In the genomic region with DNA sequence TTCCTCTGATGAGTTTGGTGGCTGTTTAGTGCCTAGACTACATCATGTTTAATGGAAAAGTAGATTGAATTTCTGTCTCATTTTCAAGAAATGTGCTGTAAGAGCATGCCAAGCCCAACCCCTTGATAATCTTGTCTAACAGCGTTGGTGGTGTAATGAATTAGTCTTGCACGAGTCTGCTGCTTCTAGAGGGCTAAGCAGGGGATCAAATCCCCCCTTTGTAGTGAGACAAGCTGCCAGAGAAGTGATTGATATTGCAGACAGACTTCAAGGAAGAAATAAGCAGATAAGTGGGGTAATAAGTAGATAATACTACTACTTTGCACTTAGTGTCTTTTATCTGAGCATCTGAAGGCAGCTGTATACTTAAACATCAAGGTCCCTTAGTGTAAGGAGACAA, we compare ENCODE assay signal across 23 cellular contexts.
A peak's percentile ranks its signal among the peaks of the same experiment; 100 is the strongest.
DNase-seq lines count a peak whose midpoint lies in the region; ATAC-seq and TF ChIP-seq lines count a peak whose summit lies in the region.
"Had no signal": no experiment of that assay in that cellular context is flagged by ENCODE, and none has a peak within 500 bp of the region (broad histone marks: within the 10 kb centered on the region; RNA-seq: fewer than 3 reads in every experiment).

No MANE protein-coding gene starts in this region.

- ATAC-seq in sciatic nerve: peak; percentile 30
- no peak for ATAC-seq in gastrocnemius medialis
- no peak for ATAC-seq in GM21576 (IDR thresholded peaks at IDR 0.05; ENCODE audit: unreplicated experiment)
- no peak for ATAC-seq in natural killer cell
- ATAC-seq: activated CD8-positive, alpha-beta T cell treated with anti-CD3 and anti-CD28 coated beads, Interleukin-2, amount 10 ng/mL, durations not matched to agents 7 days and 5 days; GM12878; HCT116; right cardiac atrium had no signal

- H3K27me3 ChIP-seq in Caco-2 (replicated peaks; ENCODE audit: control insufficient read depth, insufficient read depth, low read length) (no peaks in the 10 kb centered on the region), gastrocnemius medialis (no peaks in the 10 kb centered on the region)
- H3K27me3 ChIP-seq: adrenal gland, colonic mucosa, SJSA1, thyroid gland had no signal

- CTCF ChIA-PET in Caco-2 (lab: Charles Lee): interaction anchor here (1.0 kb wide), 1 partner anchor 66 kb away, joined by 3 read pairs; no protein-coding TSS in a partner anchor

- H3K4me1 Mint-ChIP-seq in Caco-2 (ENCODE audit: low read depth, unreplicated experiment): peaks cover 17% of the 10 kb centered on the region
- H3K4me1 Mint-ChIP-seq in natural killer cell: no peaks in the 10 kb centered on the region

- no TSS peak for BruUV-seq in Caco-2 (replicated peaks; lab: Mats Ljungman, UMichigan)

- intact Hi-C loops in Caco-2 (cut with micrococcal nuclease; ENCODE audit: unreplicated experiment) (loop anchor here (2.0 kb wide), 1 partner anchor 34 kb away; no protein-coding TSS in a partner anchor), sciatic nerve (cut with DNase I) (no loop called here), gastrocnemius medialis (cut with DNase I; ENCODE audit: low total_unique reads) (loop anchor here (5.0 kb wide), 1 partner anchor 50 kb away; no protein-coding TSS in a partner anchor), natural killer cell (cut with micrococcal nuclease) (no loop called here)

- no peaks in the 10 kb centered on the region for H3K27me3 Mint-ChIP-seq in Caco-2 (ENCODE audit: insufficient read depth, unreplicated experiment)
- H3K27me3 Mint-ChIP-seq in natural killer cell (ENCODE audit: low read depth in 2 of 2): no peaks in the 10 kb centered on the region

- in situ Hi-C loops in gastrocnemius medialis (cut with MboI; ENCODE audit: low sequenced_read_pairs in 4 of 4): no loop called here

- H3K4me3 Mint-ChIP-seq in Caco-2 (ENCODE audit: unreplicated experiment) (peak overlapping the region; percentile 72), natural killer cell (no peak overlapping the region)
- H3K4me3 Mint-ChIP-seq: activated CD8-positive, alpha-beta T cell treated with anti-CD3 and anti-CD28 coated beads, Interleukin-2, amount 10 ng/mL, durations not matched to agents 7 days and 5 days; nephron had no signal

- H3K27ac Mint-ChIP-seq in Caco-2 (ENCODE audit: unreplicated experiment) (peak overlapping the region; percentile 87), natural killer cell (no peak overlapping the region)
- H3K27ac Mint-ChIP-seq: activated CD8-positive, alpha-beta T cell treated with anti-CD3 and anti-CD28 coated beads, Interleukin-2, amount 10 ng/mL, durations not matched to agents 7 days and 5 days had no signal

- H3K9me3 ChIP-seq in Caco-2: no peaks in the 10 kb centered on the region
- no peaks in the 10 kb centered on the region for H3K9me3 ChIP-seq in gastrocnemius medialis
- H3K9me3 ChIP-seq: adrenal gland, colonic mucosa, SJSA1, thyroid gland had no signal

- 0 out of 2 replicates have a peak overlapping the region, but pooled peaks have one; percentile 2 for H3K4me3 ChIP-seq in Caco-2 (ENCODE audit: low read depth, low read length)
- no peak overlapping the region for H3K4me3 ChIP-seq in gastrocnemius medialis
- H3K4me3 ChIP-seq: adrenal gland, colonic mucosa, GM12878, SJSA1, thyroid gland had no signal

- POLR2A ChIA-PET in Caco-2 (lab: Charles Lee): no interaction called here

- H3K4me1 ChIP-seq in Caco-2: peaks cover 22% of the 10 kb centered on the region
- H3K4me1 ChIP-seq in gastrocnemius medialis: peaks cover 14% of the 10 kb centered on the region in 2 donors
- H3K4me1 ChIP-seq: adrenal gland, colonic mucosa, thyroid gland had no signal

- H3K36me3 Mint-ChIP-seq in Caco-2 (ENCODE audit: insufficient read depth, unreplicated experiment) (no peaks in the 10 kb centered on the region), natural killer cell (no peaks in the 10 kb centered on the region)

- DNase-seq in Caco-2 (peak; percentile 22 to 34), NCI-H82 treated with DMSO at 0.1 percent for 48 hours (lab: John Stamatoyannopoulos, UW; ENCODE audit: unreplicated experiment) (peak; percentile 98), fibroblast of gingiva (ENCODE audit: low read depth) (peak; percentile 2), sciatic nerve (ENCODE audit: low spot score) (no peak), gastrocnemius medialis (no peak), foreskin melanocyte (no peak), natural killer cell (no peak)
- DNase-seq: activated CD8-positive, alpha-beta T cell treated with anti-CD3 and anti-CD28 coated beads, Interleukin-2, amount 10 ng/mL, durations not matched to agents 7 days and 5 days; adrenal gland; colonic mucosa; DND-41; erythroblast; NCI-H1092 treated with DMSO at 0.1 percent for 48 hours; NCI-H345; right cardiac atrium; stimulated activated CD8-positive, alpha-beta memory T cell treated with anti-CD3 and anti-CD28 coated beads, Interleukin-4, amount 100 ng/mL, for 48 hours; thyroid gland had no signal

- H3K9me3 Mint-ChIP-seq in Caco-2 (ENCODE audit: unreplicated experiment) (no peaks in the 10 kb centered on the region), natural killer cell (peaks cover 3 to 5% of the 10 kb centered on the region in 2 donors)
- H3K9me3 Mint-ChIP-seq: nephron had no signal

- H3K36me3 ChIP-seq in Caco-2 (ENCODE audit: control insufficient read depth, insufficient read depth, low read length) (no peaks in the 10 kb centered on the region), gastrocnemius medialis (no peaks in the 10 kb centered on the region)
- H3K36me3 ChIP-seq: adrenal gland, colonic mucosa, SJSA1, thyroid gland had no signal

- TF ChIP-seq POLR2A in gastrocnemius medialis (IDR thresholded peaks at IDR 0.05): no peak

- H3K27ac ChIP-seq in gastrocnemius medialis: peak overlapping the region in 2 of 4 donors; percentile 2 to 5
- H3K27ac ChIP-seq: C4-2B, colonic mucosa, thyroid gland had no signal

- TF ChIP-seq CTCF in Caco-2 (IDR thresholded peaks at IDR 0.05; ENCODE audit: insufficient read depth in 1 of 2, low read depth in 1 of 2, low read length in 1 of 2, severe bottlenecking in 1 of 2, unreplicated experiment in 1 of 2): no peak
- no peak for TF ChIP-seq CTCF in gastrocnemius medialis (IDR thresholded peaks at IDR 0.05 in 4 of 5, conservative IDR thresholded peaks at IDR 0.05 in 1 of 5)
- TF ChIP-seq CTCF in natural killer cell (IDR thresholded peaks at IDR 0.05): no peak

Comparison
In these comparisons a context has a peak if more than half of its experiments do, and no peak if none do; other contexts are left out.
1. DNase-seq: peak in Caco-2 (2 of 2), NCI-H82 treated with DMSO at 0.1 percent for 48 hours (single experiment) and fibroblast of gingiva (single experiment); none in sciatic nerve (single experiment), gastrocnemius medialis (0 of 2), foreskin melanocyte (single experiment) and natural killer cell (single experiment).
2. intact Hi-C loops: an anchor here in Caco-2 (2.0 kb wide) and gastrocnemius medialis (5.0 kb wide); none called in sciatic nerve and natural killer cell.